Comparison of ENCODE assay signal across 25 cellular contexts in the genomic region with DNA sequence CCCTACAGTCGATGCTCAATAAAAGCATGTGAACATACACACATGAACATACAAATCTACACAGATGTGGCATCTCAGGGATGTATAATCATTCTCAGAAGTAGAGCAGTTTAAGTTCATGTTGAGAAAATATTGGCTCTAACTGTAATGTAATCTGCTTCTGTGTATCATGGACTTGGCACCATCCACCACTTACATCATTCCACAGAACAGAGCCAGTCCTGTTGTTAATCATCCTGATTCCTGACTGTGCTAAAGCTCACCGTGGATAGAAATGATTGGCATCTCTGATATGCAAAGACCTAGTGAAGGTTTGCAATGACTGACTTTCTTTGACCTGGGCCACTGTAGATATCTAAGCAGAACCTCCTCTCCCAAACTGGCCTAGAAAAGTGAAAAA.
DNase-seq lines count a peak whose midpoint lies in the region; ATAC-seq, FAIRE-seq and TF ChIP-seq lines count a peak whose summit lies in the region.
"Had no signal": no experiment of that assay in that cellular context is flagged by ENCODE, and none has a peak within 500 bp of the region (broad histone marks: within the 10 kb centered on the region; RNA-seq: fewer than 3 reads in every experiment).

No MANE protein-coding gene starts in this region.

- H2AFZ ChIP-seq in hepatocyte: no peak overlapping the region
- H2AFZ ChIP-seq: GM23248 had no signal

- H3K36me3 ChIP-seq in MG63 (no peaks in the 10 kb centered on the region), brain microvascular endothelial cell (replicated peaks) (no peaks in the 10 kb centered on the region), pancreas (no peaks in the 10 kb centered on the region), hepatocyte (replicated peaks; ENCODE audit: insufficient read depth, low read depth) (no peaks in the 10 kb centered on the region)
- H3K36me3 ChIP-seq: BE2C, SJCRH30 had no signal

- in situ Hi-C loops in brain microvascular endothelial cell (cut with HindIII; ENCODE audit: low pct_ligation_motif_present, low sequenced_read_pairs): no loop called here

- no peaks in the 10 kb centered on the region for H3K79me2 ChIP-seq in hepatocyte

- FAIRE-seq in pancreas (lab: Jason Lieb, UNC): no peak
- FAIRE-seq: GM18507, K562 had no signal

- H3K4me3 ChIP-seq in MG63 (no peak overlapping the region), brain microvascular endothelial cell (ENCODE audit: low read depth, low read length) (no peak overlapping the region), pancreas (no peak overlapping the region), hepatocyte (no peak overlapping the region)
- H3K4me3 ChIP-seq: GM23248, K562, SJCRH30 had no signal

- TF ChIP-seq CTCF in brain microvascular endothelial cell (IDR thresholded peaks at IDR 0.05; ENCODE audit: low read depth, low read length, missing control alignments) (no peak), pancreas (IDR thresholded peaks at IDR 0.05) (no peak), hepatocyte (IDR thresholded peaks at IDR 0.05; ENCODE audit: poor library complexity) (no peak)

- DNase-seq in MG63 (peak; percentile 2), brain microvascular endothelial cell (peak; percentile 11), epithelial cell of prostate (ENCODE audit: low read depth, low spot score) (peak; percentile 18), pancreas (no peak), hepatocyte (ENCODE audit: low spot score) (no peak), retina (no peak)
- DNase-seq: BE2C; Calu3; DMS153; DND-41; GM23248; H9; Kasumi-1; NCI-H2029; NCI-H446; NCI-H524 treated with DMSO at 0.1 percent for 48 hours; NCI-H774; NK-92 treated with Interleukin-12 subunit alpha and Interleukin-12 subunit beta, amount 100 ng/mL, for 24 hours; PC-3; SJCRH30 had no signal

- H3K4me1 ChIP-seq in pancreas: no peaks in the 10 kb centered on the region
- no peaks in the 10 kb centered on the region for H3K4me1 ChIP-seq in hepatocyte (ENCODE audit: insufficient read depth)
- H3K4me1 ChIP-seq: BE2C, SJCRH30 had no signal

- no peak overlapping the region for H3K4me2 ChIP-seq in hepatocyte

- no peaks in the 10 kb centered on the region for H3K9me3 ChIP-seq in MG63
- H3K9me3 ChIP-seq in pancreas: no peaks in the 10 kb centered on the region
- H3K9me3 ChIP-seq in hepatocyte (ENCODE audit: low read depth): no peaks in the 10 kb centered on the region
- H3K9me3 ChIP-seq: BE2C, SJCRH30 had no signal

- 36 to 46% methylated on average over 2 of the region's 2 CpGs for WGBS in pancreas, 2 donors
- 59% methylated on average over 2 of the region's 2 CpGs for WGBS in hepatocyte (ENCODE audit: low lambda C conversion rate, missing lambda C conversion rate)

- H4K20me1 ChIP-seq in hepatocyte (ENCODE audit: insufficient read depth, poor library complexity, severe bottlenecking): no peaks in the 10 kb centered on the region

- ATAC-seq in pancreas: peak in 3 of 4 donors; percentile 35 to 63 (median 56)
- ATAC-seq in GM21515 (IDR thresholded peaks at IDR 0.05; ENCODE audit: unreplicated experiment): no peak
- ATAC-seq: K562, PC-3, Right ventricle myocardium inferior, SK-N-SH treated with all-trans-retinoic acid at 6 μM for 48 hours had no signal

- H3K27ac ChIP-seq in brain microvascular endothelial cell (no peak overlapping the region), epithelial cell of prostate (no peak overlapping the region), pancreas (no peak overlapping the region), hepatocyte (no peak overlapping the region)
- H3K27ac ChIP-seq: GM23248, SJCRH30 had no signal

- H3K27me3 ChIP-seq in MG63: no peaks in the 10 kb centered on the region
- no peaks in the 10 kb centered on the region for H3K27me3 ChIP-seq in brain microvascular endothelial cell (replicated peaks)
- no peaks in the 10 kb centered on the region for H3K27me3 ChIP-seq in pancreas
- H3K27me3 ChIP-seq in hepatocyte: no peaks in the 10 kb centered on the region
- H3K27me3 ChIP-seq: BE2C, SJCRH30 had no signal

- H3K9me2 ChIP-seq in hepatocyte (replicated peaks; ENCODE audit: insufficient read depth): no peaks in the 10 kb centered on the region

- intact Hi-C loops in pancreas (cut with DNase I): loop anchor here in 2 of 3 donors (10.0 kb wide), 1 partner anchor 1134 kb away; no protein-coding TSS in a partner anchor

Comparison
In these comparisons a context has a peak if more than half of its experiments do, and no peak if none do; other contexts are left out.
1. DNase-seq: peak in MG63 (single experiment), brain microvascular endothelial cell (single experiment) and epithelial cell of prostate (single experiment); none in pancreas (0 of 6), hepatocyte (single experiment) and retina (single experiment).